ENCODE assay signal across 40 cellular contexts in genomic region chr19:53082929-53083328, GRCh38. TPM values are rescaled to one million over a fixed set of nuclear protein-coding genes. Genes with fewer than 3 reads are reported as not detected.
"Had no signal": no experiment of that assay in that cellular context is flagged by ENCODE, and none has a peak within 500 bp of the region (broad histone marks: within the 10 kb centered on the region; RNA-seq: fewer than 3 reads in every experiment).

No MANE protein-coding gene starts in this region.

- H3K4me3 ChIP-seq: adrenal gland, ascending aorta, body of pancreas, breast epithelium, cardiac muscle cell had no signal

- H3K4me1 ChIP-seq: ascending aorta, body of pancreas, breast epithelium had no signal

- H3K27me3 ChIP-seq: adrenal gland, ascending aorta, body of pancreas, brain microvascular endothelial cell, breast epithelium, cardiac muscle cell had no signal

- ATAC-seq: activated naive CD4-positive, alpha-beta T cell treated with anti-CD3 and anti-CD28 coated beads, Interleukin-2, amount 50 U/mL, for 72 hours; activated naive CD8-positive, alpha-beta T cell treated with anti-CD3 and anti-CD28 coated beads, Interleukin-2, amount 50 U/mL, for 24 hours; activated T-cell treated with anti-CD3 and anti-CD28 coated beads, Interleukin-2, amount 50 U/mL, for 4 hours; activated T-cell treated with anti-CD3 and anti-CD28 coated beads, Interleukin-2, amount 50 U/mL, for 72 hours; activated T-helper 17 cell treated with anti-CD3 and anti-CD28 coated beads, Interleukin-2, amount 50 U/mL, for 72 hours; body of pancreas had no signal

- H3K27ac ChIP-seq: ascending aorta, body of pancreas, brain microvascular endothelial cell, breast epithelium, cardiac muscle cell had no signal

- DNase-seq: activated effector memory CD4-positive, alpha-beta T cell treated with anti-CD3 and anti-CD28 coated beads, Interleukin-2, amount 50 U/mL, for 16 hours; activated effector memory CD4-positive, alpha-beta T cell treated with Interleukin-2 at 50 U/mL for 16 hours; activated gamma-delta T cell; activated gamma-delta T cell treated with Interleukin-2 at 50 U/mL for 16 hours; activated naive CD4-positive, alpha-beta T cell; activated naive CD4-positive, alpha-beta T cell treated with anti-CD3 and anti-CD28 coated beads for 36 hours; activated naive CD4-positive, alpha-beta T cell treated with anti-CD3 and anti-CD28 coated beads, Interleukin-2, amount 10 ng/mL, durations not matched to agents 7 days and 5 days; activated naive CD4-positive, alpha-beta T cell treated with anti-CD3 and anti-CD28 coated beads, Interleukin-2, amount 50 U/mL, for 16 hours; activated naive CD4-positive, alpha-beta T cell treated with Interleukin-2 at 50 U/mL for 16 hours; activated naive CD8-positive, alpha-beta T cell treated with anti-CD3 and anti-CD28 coated beads for 36 hours; activated naive CD8-positive, alpha-beta T cell treated with anti-CD3 and anti-CD28 coated beads, Interleukin-2, amount 10 ng/mL, durations not matched to agents 7 days and 5 days; activated naive CD8-positive, alpha-beta T cell treated with anti-CD3 and anti-CD28 coated beads, Interleukin-2, amount 50 U/mL, for 24 hours; activated T-cell treated with anti-CD3 and anti-CD28 coated beads, Interleukin-2, amount 50 U/mL, for 1 hour; activated T-cell treated with anti-CD3 and anti-CD28 coated beads, Interleukin-2, amount 50 U/mL, for 24 hours; activated T-cell treated with anti-CD3 and anti-CD28 coated beads, Interleukin-2, amount 50 U/mL, for 4 hours; activated T-cell treated with anti-CD3 and anti-CD28 coated beads, Interleukin-2, amount 50 U/mL, for 48 hours; activated T-cell treated with anti-CD3 and anti-CD28 coated beads, Interleukin-2, amount 50 U/mL, for 72 hours; amniotic stem cell; amygdala; anterior cingulate cortex; aorta; body of pancreas; brain microvascular endothelial cell; caudate nucleus; central memory CD4-positive, alpha-beta T cell; cerebellar nuclear complex had no signal

- FAIRE-seq: astrocyte, bronchial epithelial cell had no signal

- H3K36me3 ChIP-seq: breast epithelium had no signal

- H3K9me3 ChIP-seq: adrenal gland had no signal

RNA-seq across cellular contexts. Expression of gene ERVV-2, which starts 38.4 kb away (rescaled TPM):
- total RNA-seq: activated naive CD4-positive, alpha-beta T cell treated with anti-CD3 and anti-CD28 coated beads for 36 hours; activated naive CD4-positive, alpha-beta T cell treated with anti-CD3 and anti-CD28 coated beads, Interleukin-2, amount 50 U/mL, for 72 hours; activated naive CD8-positive, alpha-beta T cell treated with anti-CD3 and anti-CD28 coated beads for 36 hours; activated naive CD8-positive, alpha-beta T cell treated with anti-CD3 and anti-CD28 coated beads, Interleukin-2, amount 10 ng/mL, durations not matched to agents 7 days and 5 days; activated T-cell treated with anti-CD3 and anti-CD28 coated beads, Interleukin-2, amount 50 U/mL, for 4 hours; activated T-cell treated with anti-CD3 and anti-CD28 coated beads, Interleukin-2, amount 50 U/mL, for 72 hours; activated T-helper 1 cell treated with anti-CD3 and anti-CD28 coated beads, Interleukin-12 subunit alpha, Interleukin-12 subunit beta, Interleukin-2, Interleukin-4 antibody, amounts not matched to agents 30 ng/mL and 10 ng/mL and 1 ng/mL, durations not matched to agents 14 hours and 24 hours and 36 hours; activated T-helper 17 cell treated with anti-CD3 and anti-CD28 coated beads, Interleukin-2, amount 50 U/mL, for 72 hours; activated T-helper 2 cell treated with anti-CD3 and anti-CD28 coated beads, Interferon-gamma antibody, Interleukin-2, Interleukin-4, amounts not matched to agents 10 μg/mL and 5 μg/mL and 100 μg/mL, durations not matched to agents 14 hours and 24 hours and 36 hours; adrenal gland; aorta; ascending aorta; astrocyte; body of pancreas; breast epithelium; bronchial epithelial cell; cardiac septum; cerebellum; chondrocyte had no signal
- polyA plus RNA-seq: adipose tissue, adrenal gland, aorta had no signal
